In genomic region chr17:68035523-68036303, GRCh38 we compare ENCODE assay signal across 8 cellular contexts. TPM values are rescaled to one million over a fixed set of nuclear protein-coding genes. Genes with fewer than 3 reads are reported as not detected.
DNase-seq lines count a peak whose midpoint lies in the region; ATAC-seq, FAIRE-seq and TF ChIP-seq lines count a peak whose summit lies in the region.

Gene KPNA2, plus strand, starts transcription at chr17:68035735. Its CDS starts 1,398 bp downstream, at chr17:68037133.

- H3K4me1 ChIP-seq in cardiac muscle cell (ENCODE audit: low read depth) (peaks cover 8% of the 10 kb centered on the region), pancreas (peaks cover 0 to 8% (median 4%) of the 10 kb centered on the region in 3 donors), thyroid gland (peaks cover 7 to 13% of the 10 kb centered on the region in 2 donors)

- H3K9me3 Mint-ChIP-seq in activated naive CD8-positive, alpha-beta T cell treated with anti-CD3 and anti-CD28 coated beads, Interleukin-2, amount 50 U/mL, for 24 hours, result no peaks in the 10 kb centered on the region

- peaks cover 25% of the 10 kb centered on the region for H3K4me1 Mint-ChIP-seq in activated naive CD8-positive, alpha-beta T cell treated with anti-CD3 and anti-CD28 coated beads, Interleukin-2, amount 50 U/mL, for 24 hours

- peak; percentile 92 for TF ChIP-seq POLR2A in GM12892 (IDR thresholded peaks at IDR 0.05; ENCODE audit: low read depth, low read length)
- peak in 1 of 2 donors; percentile 85 for TF ChIP-seq POLR2A in thyroid gland (IDR thresholded peaks at IDR 0.05)

- H3K9me3 ChIP-seq in cardiac muscle cell (ENCODE audit: low read depth), result no peaks in the 10 kb centered on the region
- H3K9me3 ChIP-seq in pancreas, result no peaks in the 10 kb centered on the region
- no peaks in the 10 kb centered on the region for H3K9me3 ChIP-seq in thyroid gland

- H3K27ac ChIP-seq in cardiac muscle cell (peak within 1 kb of the TSS; percentile 95), pancreas (peak within 1 kb of the TSS; percentile 2 to 58 (median 30)), thyroid gland (peak within 1 kb of the TSS in 2 of 3 donors; percentile 56 to 77)

- peaks cover 42% of the 10 kb centered on the region for H3K36me3 Mint-ChIP-seq in activated naive CD8-positive, alpha-beta T cell treated with anti-CD3 and anti-CD28 coated beads, Interleukin-2, amount 50 U/mL, for 24 hours (ENCODE audit: low read depth)

- intact Hi-C loops in pancreas (cut with DNase I), result loop anchor here in 1 of 3 donors (10.0 kb wide), 1 partner anchor 71 kb away; no protein-coding TSS in a partner anchor
- intact Hi-C loops in thyroid gland (cut with DNase I), result loop anchor here (10.0 kb wide), 1 partner anchor 51 kb away; no protein-coding TSS in a partner anchor

- H3K36me3 ChIP-seq in cardiac muscle cell (peaks cover 16% of the 10 kb centered on the region), pancreas (no peaks in the 10 kb centered on the region), thyroid gland (peaks cover 4 to 10% of the 10 kb centered on the region in 2 donors)

- peak within 1 kb of the TSS; percentile 85 for H3K4me3 ChIP-seq in cardiac muscle cell
- peak within 1 kb of the TSS; percentile 62 to 93 (median 87) for H3K4me3 ChIP-seq in pancreas
- H3K4me3 ChIP-seq in thyroid gland (replicated peaks in 1 of 3), result peak within 1 kb of the TSS; percentile 72 to 99 (median 84)

- ATAC-seq in HG02840 (IDR thresholded peaks at IDR 0.05; ENCODE audit: low FRiP score, unreplicated experiment), result peak; percentile 91
- peak; percentile 92 for ATAC-seq in activated naive CD8-positive, alpha-beta T cell treated with anti-CD3 and anti-CD28 coated beads, Interleukin-2, amount 50 U/mL, for 24 hours
- ATAC-seq in pancreas, result peak; percentile 94 to 98 (median 96)

- DNase-seq in GM12892 (ENCODE audit: insufficient read length), result peak; percentile 89
- DNase-seq in NCI-H1436 (lab: John Stamatoyannopoulos, UW), result peak; percentile 99
- DNase-seq in SW480 (ENCODE audit: low spot score), result peak; percentile 97
- DNase-seq in activated naive CD8-positive, alpha-beta T cell treated with anti-CD3 and anti-CD28 coated beads, Interleukin-2, amount 50 U/mL, for 24 hours, result peak; percentile 88
- DNase-seq in cardiac muscle cell (ENCODE audit: low read depth in 1 of 2, low spot score in 1 of 2), result peak; percentile 98 to 99
- peak; percentile 87 to 95 (median 92) for DNase-seq in pancreas
- DNase-seq in thyroid gland, result peak; percentile 92 to 93

- H3K27ac Mint-ChIP-seq in activated naive CD8-positive, alpha-beta T cell treated with anti-CD3 and anti-CD28 coated beads, Interleukin-2, amount 50 U/mL, for 24 hours, result peak within 1 kb of the TSS; percentile 93

- 0% methylated on average over 63 to 70 of the region's 72 CpGs for WGBS in pancreas, 2 donors
- WGBS in thyroid gland, 2 donors, result 0 to 1% methylated on average over 34 to 44 of the region's 72 CpGs

- H3K27me3 Mint-ChIP-seq in activated naive CD8-positive, alpha-beta T cell treated with anti-CD3 and anti-CD28 coated beads, Interleukin-2, amount 50 U/mL, for 24 hours, result peaks cover 2% of the 10 kb centered on the region

- H3K4me3 Mint-ChIP-seq in activated naive CD8-positive, alpha-beta T cell treated with anti-CD3 and anti-CD28 coated beads, Interleukin-2, amount 50 U/mL, for 24 hours, result peak within 1 kb of the TSS; percentile 94

- FAIRE-seq in GM12892 (lab: Jason Lieb, UNC) (peak; percentile 90), pancreas (lab: Jason Lieb, UNC) (no peak)

- TF ChIP-seq CTCF in cardiac muscle cell (IDR thresholded peaks at IDR 0.05; ENCODE audit: low read depth, low read length) (no peak), pancreas (IDR thresholded peaks at IDR 0.05) (no peak), thyroid gland (IDR thresholded peaks at IDR 0.05) (no peak)

- H3K27me3 ChIP-seq in cardiac muscle cell, result no peaks in the 10 kb centered on the region
- no peaks in the 10 kb centered on the region for H3K27me3 ChIP-seq in pancreas
- H3K27me3 ChIP-seq in thyroid gland, result no peaks in the 10 kb centered on the region

RNA-seq across cellular contexts. Expression of gene KPNA2, which starts in this region (rescaled TPM):
- 88.5 TPM for polyA plus RNA-seq in GM12892 (2012; ENCODE audit: missing spikeins)
- total RNA-seq in cardiac muscle cell, result 64.2 and 200 TPM in 2 replicates
- 129 and 452 TPM in 2 replicates for polyA plus RNA-seq in cardiac muscle cell
- 10 to 100 TPM in 2 of 6 donors, 1 to 10 TPM in 4; 3.3 to 10.5 (median 5.7) TPM for total RNA-seq in pancreas
- polyA plus RNA-seq in pancreas, result 1 to 10 TPM; 4.4 to 7.4 TPM
- total RNA-seq in thyroid gland, result 10 to 100 TPM; 13.3 to 25.8 (median 17.5) TPM

Comparison
In these comparisons a context has a peak if more than half of its experiments do, and no peak if none do; other contexts are left out.
1. Peak in every context shown above with its lines: DNase-seq, ATAC-seq, H3K4me3 ChIP-seq and H3K27ac ChIP-seq.
2. RNA of gene KPNA2 (polyA plus RNA-seq): 129 to 452 TPM in cardiac muscle cell; 4.4 to 7.4 TPM in pancreas; every median in the first group is over 10 times any median in the second.
3. H3K27ac ChIP-seq: peak in every context shown above with its lines; median percentile 95 in cardiac muscle cell; 66 in thyroid gland; 30 in pancreas.